2 cellular contexts compared by ENCODE assay signal in the genomic region with DNA sequence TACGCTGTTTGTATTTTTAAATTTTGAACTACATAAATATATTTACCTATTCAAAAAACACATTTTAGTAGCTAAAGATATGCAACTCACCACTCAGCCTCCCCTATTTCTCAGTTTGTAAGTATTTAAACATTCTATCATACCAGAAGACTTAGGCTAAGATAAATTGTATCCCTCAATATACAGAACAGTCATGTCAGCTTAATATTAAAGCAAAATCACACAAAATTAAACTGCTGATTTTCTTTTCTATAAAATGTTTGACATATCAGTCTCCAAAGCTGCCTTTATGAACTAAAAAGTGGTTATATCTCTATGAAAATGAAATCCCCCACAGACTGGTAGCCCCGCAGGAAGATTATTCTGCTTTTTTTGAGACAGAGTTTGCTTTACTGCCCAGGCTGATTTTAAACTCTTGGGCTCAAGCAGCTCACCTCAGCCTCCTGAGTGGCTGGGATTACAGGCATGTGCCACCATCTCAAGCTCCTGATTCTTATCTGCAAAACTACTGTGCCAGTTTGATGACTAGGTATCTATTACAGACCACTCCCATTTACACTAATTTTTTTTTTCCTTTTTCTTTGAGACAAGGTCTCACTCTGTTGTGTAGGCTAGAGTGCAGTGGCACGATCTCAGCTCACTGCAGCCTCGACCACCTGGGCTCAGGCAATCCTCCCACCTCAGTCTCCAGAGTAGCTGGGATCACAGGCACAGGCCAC.
TF ChIP-seq lines count a peak whose summit lies in the region.

No MANE protein-coding gene starts in this region.

TF ChIP-seq in HEK293, 187 proteins besides CTCF, POLR2A, EP300 and RAD21:
- peak; percentile 39; the same call in 1 of the 2 replicates for TF ChIP-seq ZNF335 (tag by site-specific recombination; conservative IDR thresholded peaks at IDR 0.05)
- TF ChIP-seq, protein P1, sequence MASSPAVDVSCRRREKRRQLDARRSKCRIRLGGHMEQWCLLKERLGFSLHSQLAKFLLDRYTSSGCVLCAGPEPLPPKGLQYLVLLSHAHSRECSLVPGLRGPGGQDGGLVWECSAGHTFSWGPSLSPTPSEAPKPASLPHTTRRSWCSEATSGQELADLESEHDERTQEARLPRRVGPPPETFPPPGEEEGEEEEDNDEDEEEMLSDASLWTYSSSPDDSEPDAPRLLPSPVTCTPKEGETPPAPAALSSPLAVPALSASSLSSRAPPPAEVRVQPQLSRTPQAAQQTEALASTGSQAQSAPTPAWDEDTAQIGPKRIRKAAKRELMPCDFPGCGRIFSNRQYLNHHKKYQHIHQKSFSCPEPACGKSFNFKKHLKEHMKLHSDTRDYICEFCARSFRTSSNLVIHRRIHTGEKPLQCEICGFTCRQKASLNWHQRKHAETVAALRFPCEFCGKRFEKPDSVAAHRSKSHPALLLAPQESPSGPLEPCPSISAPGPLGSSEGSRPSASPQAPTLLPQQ (tag by site-specific recombination; IDR thresholded peaks at IDR 0.05), result 0 out of 2 replicates have a peak, but pooled peaks have one; percentile 25
- TF ChIP-seq ZBTB17 (tag by site-specific recombination; IDR thresholded peaks at IDR 0.05), result peak; percentile 45; the same call in 1 of the 2 replicates
- TF ChIP-seq ZNF843 (tag by site-specific recombination; IDR thresholded peaks at IDR 0.05), result 0 out of 2 replicates have a peak, but pooled peaks have one; percentile 18
- TF ChIP-seq SP7 (tag by site-specific recombination; IDR thresholded peaks at IDR 0.05), result peak; percentile 72; the same call in 1 of the 2 replicates
- no peak for TF ChIP-seq ZNF211 (tag by site-specific recombination; IDR thresholded peaks at IDR 0.05; ENCODE audit: low read depth)
- peak; percentile 27; the same call in 1 of the 2 replicates for TF ChIP-seq ZNF600 (tag by site-specific recombination; IDR thresholded peaks at IDR 0.05)
- TF ChIP-seq KLF9 (tag by site-specific recombination; IDR thresholded peaks at IDR 0.05; ENCODE audit: low read depth), result peak; percentile 35; the same call in 1 of the 2 replicates
- TF ChIP-seq OSR2 (tag by site-specific recombination; IDR thresholded peaks at IDR 0.05), result peak; percentile 91
- no peak for TF ChIP-seq ZNF776 (tag by site-specific recombination; IDR thresholded peaks at IDR 0.05; ENCODE audit: borderline replicate concordance)
- TF ChIP-seq ZNF146 (tag by site-specific recombination; IDR thresholded peaks at IDR 0.05), result no peak
- TF ChIP-seq KLF1 (tag by site-specific recombination; IDR thresholded peaks at IDR 0.05), result peak; percentile 41; the same call in 1 of the 2 replicates

TF ChIP-seq in K562, 482 proteins besides CTCF, POLR2A, EP300 and RAD21:
- TF ChIP-seq TRIM28 (IDR thresholded peaks at IDR 0.05), result no peak
- TF ChIP-seq, protein P2, sequence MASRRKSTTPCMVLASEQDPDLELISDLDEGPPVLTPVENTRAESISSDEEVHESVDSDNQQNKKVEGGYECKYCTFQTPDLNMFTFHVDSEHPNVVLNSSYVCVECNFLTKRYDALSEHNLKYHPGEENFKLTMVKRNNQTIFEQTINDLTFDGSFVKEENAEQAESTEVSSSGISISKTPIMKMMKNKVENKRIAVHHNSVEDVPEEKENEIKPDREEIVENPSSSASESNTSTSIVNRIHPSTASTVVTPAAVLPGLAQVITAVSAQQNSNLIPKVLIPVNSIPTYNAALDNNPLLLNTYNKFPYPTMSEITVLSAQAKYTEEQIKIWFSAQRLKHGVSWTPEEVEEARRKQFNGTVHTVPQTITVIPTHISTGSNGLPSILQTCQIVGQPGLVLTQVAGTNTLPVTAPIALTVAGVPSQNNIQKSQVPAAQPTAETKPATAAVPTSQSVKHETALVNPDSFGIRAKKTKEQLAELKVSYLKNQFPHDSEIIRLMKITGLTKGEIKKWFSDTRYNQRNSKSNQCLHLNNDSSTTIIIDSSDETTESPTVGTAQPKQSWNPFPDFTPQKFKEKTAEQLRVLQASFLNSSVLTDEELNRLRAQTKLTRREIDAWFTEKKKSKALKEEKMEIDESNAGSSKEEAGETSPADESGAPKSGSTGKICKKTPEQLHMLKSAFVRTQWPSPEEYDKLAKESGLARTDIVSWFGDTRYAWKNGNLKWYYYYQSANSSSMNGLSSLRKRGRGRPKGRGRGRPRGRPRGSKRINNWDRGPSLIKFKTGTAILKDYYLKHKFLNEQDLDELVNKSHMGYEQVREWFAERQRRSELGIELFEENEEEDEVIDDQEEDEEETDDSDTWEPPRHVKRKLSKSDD (conservative IDR thresholded peaks at IDR 0.05; ENCODE audit: low read length), result no peak
- TF ChIP-seq FIP1L1 (IDR thresholded peaks at IDR 0.05; ENCODE audit: low read depth, low read length, poor library complexity, severe bottlenecking), result no peak
- peak; percentile 72 for TF ChIP-seq ZNF316 (IDR thresholded peaks at IDR 0.05)
- peak; percentile 44; the same call in 1 of the 2 replicates for TF ChIP-seq C11orf30 (IDR thresholded peaks at IDR 0.05; ENCODE audit: low read depth)
- TF ChIP-seq NFE2 (IDR thresholded peaks at IDR 0.05; ENCODE audit: low read depth), result no peak
- no peak for TF ChIP-seq ZFP30 (CRISPR knock-in tag; IDR thresholded peaks at IDR 0.05; ENCODE audit: borderline replicate concordance)
- TF ChIP-seq, protein P3, sequence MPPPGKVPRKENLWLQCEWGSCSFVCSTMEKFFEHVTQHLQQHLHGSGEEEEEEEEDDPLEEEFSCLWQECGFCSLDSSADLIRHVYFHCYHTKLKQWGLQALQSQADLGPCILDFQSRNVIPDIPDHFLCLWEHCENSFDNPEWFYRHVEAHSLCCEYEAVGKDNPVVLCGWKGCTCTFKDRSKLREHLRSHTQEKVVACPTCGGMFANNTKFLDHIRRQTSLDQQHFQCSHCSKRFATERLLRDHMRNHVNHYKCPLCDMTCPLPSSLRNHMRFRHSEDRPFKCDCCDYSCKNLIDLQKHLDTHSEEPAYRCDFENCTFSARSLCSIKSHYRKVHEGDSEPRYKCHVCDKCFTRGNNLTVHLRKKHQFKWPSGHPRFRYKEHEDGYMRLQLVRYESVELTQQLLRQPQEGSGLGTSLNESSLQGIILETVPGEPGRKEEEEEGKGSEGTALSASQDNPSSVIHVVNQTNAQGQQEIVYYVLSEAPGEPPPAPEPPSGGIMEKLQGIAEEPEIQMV (tag; conservative IDR thresholded peaks at IDR 0.05; ENCODE audit: low read depth), result no peak
- no peak for TF ChIP-seq GTF2F1 (IDR thresholded peaks at IDR 0.05; ENCODE audit: low read depth, low read length)
- no peak for TF ChIP-seq CBFA2T3 (IDR thresholded peaks at IDR 0.05)
- TF ChIP-seq, protein P4, sequence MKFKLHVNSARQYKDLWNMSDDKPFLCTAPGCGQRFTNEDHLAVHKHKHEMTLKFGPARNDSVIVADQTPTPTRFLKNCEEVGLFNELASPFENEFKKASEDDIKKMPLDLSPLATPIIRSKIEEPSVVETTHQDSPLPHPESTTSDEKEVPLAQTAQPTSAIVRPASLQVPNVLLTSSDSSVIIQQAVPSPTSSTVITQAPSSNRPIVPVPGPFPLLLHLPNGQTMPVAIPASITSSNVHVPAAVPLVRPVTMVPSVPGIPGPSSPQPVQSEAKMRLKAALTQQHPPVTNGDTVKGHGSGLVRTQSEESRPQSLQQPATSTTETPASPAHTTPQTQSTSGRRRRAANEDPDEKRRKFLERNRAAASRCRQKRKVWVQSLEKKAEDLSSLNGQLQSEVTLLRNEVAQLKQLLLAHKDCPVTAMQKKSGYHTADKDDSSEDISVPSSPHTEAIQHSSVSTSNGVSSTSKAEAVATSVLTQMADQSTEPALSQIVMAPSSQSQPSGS (CRISPR knock-in tag; IDR thresholded peaks at IDR 0.05), result no peak
- no peak for TF ChIP-seq STAT5B (CRISPR knock-in tag; IDR thresholded peaks at IDR 0.05)
- TF ChIP-seq, protein P5, sequence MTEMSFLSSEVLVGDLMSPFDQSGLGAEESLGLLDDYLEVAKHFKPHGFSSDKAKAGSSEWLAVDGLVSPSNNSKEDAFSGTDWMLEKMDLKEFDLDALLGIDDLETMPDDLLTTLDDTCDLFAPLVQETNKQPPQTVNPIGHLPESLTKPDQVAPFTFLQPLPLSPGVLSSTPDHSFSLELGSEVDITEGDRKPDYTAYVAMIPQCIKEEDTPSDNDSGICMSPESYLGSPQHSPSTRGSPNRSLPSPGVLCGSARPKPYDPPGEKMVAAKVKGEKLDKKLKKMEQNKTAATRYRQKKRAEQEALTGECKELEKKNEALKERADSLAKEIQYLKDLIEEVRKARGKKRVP (CRISPR knock-in tag; IDR thresholded peaks at IDR 0.05), result no peak
- TF ChIP-seq ZNF274 (IDR thresholded peaks at IDR 0.05; ENCODE audit: borderline replicate concordance, low read depth, low read length), result no peak
- no peak for TF ChIP-seq BCOR (IDR thresholded peaks at IDR 0.05)
- no peak for TF ChIP-seq ETV1 (tag; conservative IDR thresholded peaks at IDR 0.05; ENCODE audit: low read depth)
- peak; percentile 25; the same call in 1 of the 2 replicates for TF ChIP-seq MAFF (IDR thresholded peaks at IDR 0.05; ENCODE audit: low read length)
- TF ChIP-seq ZNF583 (CRISPR knock-in tag; IDR thresholded peaks at IDR 0.05), result no peak
